ENCODE assay signal across 8 cellular contexts in the genomic region with DNA sequence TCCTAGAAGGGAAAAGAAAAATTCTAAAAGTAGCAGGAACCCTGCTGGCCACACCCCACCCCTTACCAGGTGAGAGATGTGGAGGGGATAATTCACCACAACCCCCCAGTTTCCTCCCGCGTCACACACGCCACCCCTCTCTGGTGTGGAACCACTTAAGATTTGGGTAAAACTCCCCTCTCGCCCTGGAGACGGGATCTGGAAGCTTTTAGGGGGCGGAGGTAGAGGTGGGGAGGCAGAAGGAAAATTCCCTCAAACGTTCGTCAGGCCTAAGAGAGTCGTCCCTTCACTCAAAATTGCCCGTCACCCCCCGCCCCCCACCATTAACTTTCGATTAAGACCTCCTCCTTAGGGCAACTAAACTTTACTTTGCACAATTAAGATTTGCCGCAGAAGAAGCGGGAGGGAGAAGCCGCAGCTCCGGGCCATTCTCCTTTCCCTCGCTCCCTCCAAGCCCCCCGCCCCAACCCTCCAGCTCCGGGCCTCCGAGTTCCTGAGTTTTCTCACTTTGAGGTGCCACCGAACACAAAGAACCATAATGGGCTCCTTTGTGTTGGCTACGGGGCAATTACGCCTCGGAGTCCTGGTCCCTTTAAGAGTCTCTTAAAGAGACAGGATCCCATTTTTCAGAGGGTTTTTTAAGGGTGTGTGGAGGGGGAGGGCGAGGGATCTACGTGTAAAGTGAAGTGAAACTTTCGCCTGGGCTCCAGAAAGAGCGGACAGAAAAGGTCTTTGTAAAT. TPM values are rescaled to one million over a fixed set of nuclear protein-coding genes. Genes with fewer than 3 reads are reported as not detected.
DNase-seq lines count a peak whose midpoint lies in the region; ATAC-seq and TF ChIP-seq lines count a peak whose summit lies in the region.

No MANE protein-coding gene starts in this region.

- no peak for TF ChIP-seq CTCF in SU-DHL-6 (IDR thresholded peaks at IDR 0.05; ENCODE audit: insufficient read depth, low read length, poor library complexity, severe bottlenecking)
- TF ChIP-seq CTCF in endodermal cell (conservative IDR thresholded peaks at IDR 0.05) = no peak
- TF ChIP-seq CTCF in tibial artery (IDR thresholded peaks at IDR 0.05) = no peak

- peak; percentile 67 for ATAC-seq in memory B cell (ENCODE audit: low read depth)
- no peak for ATAC-seq in HG03432 (IDR thresholded peaks at IDR 0.05; ENCODE audit: unreplicated experiment)

- DNase-seq in DMS79 treated with DMSO at 0.1 percent for 48 hours (lab: John Stamatoyannopoulos, UW) = peak; percentile 33
- DNase-seq in DMS79 (lab: John Stamatoyannopoulos, UW) = no peak
- DNase-seq in Kasumi-1 (lab: John Stamatoyannopoulos, UW) = peak; percentile 54 to 69
- peak; percentile 95 for DNase-seq in endodermal cell
- DNase-seq in memory B cell (ENCODE audit: low spot score in 2 of 2) = peak; percentile 26 to 42
- DNase-seq in tibial artery = peak; percentile 30 to 66

- no peaks in the 10 kb centered on the region for H4K20me1 ChIP-seq in SU-DHL-6 (ENCODE audit: low read depth, low read length)

- peak overlapping the region; percentile 63 for H3K27ac ChIP-seq in SU-DHL-6 (ENCODE audit: low read depth, low read length)
- H3K27ac ChIP-seq in endodermal cell (ENCODE audit: low read depth, low read length) = peak overlapping the region; percentile 98
- H3K27ac ChIP-seq in tibial artery = peak overlapping the region; percentile 85

- H3K4me3 ChIP-seq in SU-DHL-6 (ENCODE audit: insufficient read depth, low read length, poor library complexity, severe bottlenecking) = peak overlapping the region; percentile 60
- peak overlapping the region; percentile 82 for H3K4me3 ChIP-seq in endodermal cell (ENCODE audit: low read length)
- H3K4me3 ChIP-seq in tibial artery = peak overlapping the region; percentile 57 to 62

- peaks cover 10% of the 10 kb centered on the region for H3K36me3 Mint-ChIP-seq in endodermal cell (ENCODE audit: low read depth)
- H3K36me3 Mint-ChIP-seq in memory B cell = no peaks in the 10 kb centered on the region

- intact Hi-C loops in tibial artery (cut with DNase I; ENCODE audit: low total_unique reads) = no loop called here

- H3K4me2 ChIP-seq in SU-DHL-6 (ENCODE audit: low read depth, low read length, poor library complexity, severe bottlenecking) = peak overlapping the region; percentile 90

- H3K36me3 ChIP-seq in SU-DHL-6 (ENCODE audit: low read length) = no peaks in the 10 kb centered on the region
- H3K36me3 ChIP-seq in endodermal cell (ENCODE audit: control insufficient read depth, insufficient read depth, low read length) = no peaks in the 10 kb centered on the region
- no peaks in the 10 kb centered on the region for H3K36me3 ChIP-seq in tibial artery

- H3K4me3 Mint-ChIP-seq in endodermal cell = peak overlapping the region; percentile 83
- H3K4me3 Mint-ChIP-seq in memory B cell = peak overlapping the region; percentile 91

- H3K27me3 Mint-ChIP-seq in endodermal cell (ENCODE audit: insufficient read depth) = peaks cover 53% of the 10 kb centered on the region
- H3K27me3 Mint-ChIP-seq in memory B cell = peaks cover 25% of the 10 kb centered on the region

- H2AFZ ChIP-seq in SU-DHL-6 (ENCODE audit: low read depth, low read length, severe bottlenecking) = peak overlapping the region; percentile 92

- no peaks in the 10 kb centered on the region for H3K79me2 ChIP-seq in SU-DHL-6 (ENCODE audit: insufficient read depth, low read length)

- 0 to 2% methylated on average over 9 to 26 of the region's 28 CpGs for WGBS in endodermal cell (ENCODE audit: insufficient coverage in 1 of 2, insufficient read length in 1 of 2), 2 experiments

- H3K9ac ChIP-seq in SU-DHL-6 (ENCODE audit: low read length) (peak overlapping the region; percentile 56), endodermal cell (ENCODE audit: extremely low read depth, low read length, poor library complexity, severe bottlenecking) (peak overlapping the region; percentile 79)

- H3K27me3 ChIP-seq in SU-DHL-6 (ENCODE audit: low read length) = no peaks in the 10 kb centered on the region
- peaks cover 14% of the 10 kb centered on the region for H3K27me3 ChIP-seq in endodermal cell (ENCODE audit: control insufficient read depth, insufficient read depth, low read length, poor library complexity, severe bottlenecking)
- no peaks in the 10 kb centered on the region for H3K27me3 ChIP-seq in tibial artery

- H3K4me1 ChIP-seq in endodermal cell (ENCODE audit: control insufficient read depth, insufficient read depth, low read length) = peaks cover 3% of the 10 kb centered on the region
- H3K4me1 ChIP-seq in tibial artery = peaks cover 0 to 37% (median 22%) of the 10 kb centered on the region in 4 donors

- peaks cover 10% of the 10 kb centered on the region for H3K9me3 Mint-ChIP-seq in endodermal cell
- H3K9me3 Mint-ChIP-seq in memory B cell = no peaks in the 10 kb centered on the region

- H3K9me3 ChIP-seq in SU-DHL-6 (ENCODE audit: insufficient read depth, low read length) = no peaks in the 10 kb centered on the region
- H3K9me3 ChIP-seq in endodermal cell (ENCODE audit: control insufficient read depth, low read length) = no peaks in the 10 kb centered on the region
- no peaks in the 10 kb centered on the region for H3K9me3 ChIP-seq in tibial artery

- H3K4me1 Mint-ChIP-seq in endodermal cell (peaks cover 32% of the 10 kb centered on the region), memory B cell (peaks cover 15% of the 10 kb centered on the region)

- H3F3A ChIP-seq in SU-DHL-6 (ENCODE audit: insufficient read depth) = no peaks in the 10 kb centered on the region; the same call in 1 of the 2 replicates

- peak overlapping the region; percentile 98 for H3K27ac Mint-ChIP-seq in endodermal cell
- H3K27ac Mint-ChIP-seq in memory B cell = peak overlapping the region; percentile 22

- H3K9me2 ChIP-seq in SU-DHL-6 (replicated peaks; ENCODE audit: insufficient read depth, low read length) = no peaks in the 10 kb centered on the region

RNA-seq across cellular contexts. Expression of a gene that starts 1.0 kb away (rescaled TPM):
- 10 to 100 TPM; 20.6 to 21.9 TPM for total RNA-seq in endodermal cell
- polyA plus RNA-seq in endodermal cell (2013, experiment 1 of 2) = 65.2 TPM
- polyA plus RNA-seq in endodermal cell (2013, experiment 2 of 2) = 64.6 TPM

RNA-seq across cellular contexts. Expression of a gene that starts 53.1 kb away (rescaled TPM):
- 10 to 100 TPM; 49.9 to 55.2 TPM for total RNA-seq in endodermal cell
- 33.0 TPM for polyA plus RNA-seq in endodermal cell (2013, experiment 1 of 2)
- polyA plus RNA-seq in endodermal cell (2013, experiment 2 of 2) = 31.2 TPM
